In the genomic region with DNA sequence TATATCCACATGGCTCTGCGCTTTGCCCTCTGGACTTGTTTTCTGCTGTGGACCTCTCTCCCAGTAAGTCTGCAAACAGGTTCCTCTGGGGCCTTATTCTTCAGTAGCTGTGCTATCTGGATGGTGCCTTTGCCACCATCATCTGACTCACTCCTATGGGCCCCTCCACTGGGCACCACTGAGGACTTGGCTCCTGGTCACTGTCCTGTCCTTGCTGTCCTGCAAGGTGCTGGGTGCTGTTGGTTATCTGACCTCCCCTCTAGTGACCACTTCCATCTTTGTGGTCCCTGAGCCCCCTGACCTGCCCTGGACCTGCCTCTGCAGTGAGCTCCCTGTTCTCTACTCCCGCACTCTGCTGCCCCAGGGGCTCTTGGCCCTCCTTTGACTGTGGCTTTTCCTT, we compare ENCODE assay signal across 16 cellular contexts. TPM values are rescaled to one million over a fixed set of nuclear protein-coding genes. Genes with fewer than 3 reads are reported as not detected.
DNase-seq lines count a peak whose midpoint lies in the region; ATAC-seq and TF ChIP-seq lines count a peak whose summit lies in the region.
"Had no signal": no experiment of that assay in that cellular context is flagged by ENCODE, and none has a peak within 500 bp of the region (broad histone marks: within the 10 kb centered on the region; RNA-seq: fewer than 3 reads in every experiment).

No MANE protein-coding gene starts in this region.

- CTCF ChIA-PET in CD8-positive, alpha-beta T cell (lab: Charles Lee): interaction anchor here (0.7 to 2.0 kb wide), 2 partner anchors 22 to 110 kb away, joined by 3 to 5 read pairs; no protein-coding TSS in a partner anchor
- CTCF ChIA-PET in activated CD8-positive, alpha-beta T cell treated with anti-CD3 and anti-CD28 coated beads, Interleukin-2, amount 10 ng/mL, durations not matched to agents 7 days and 5 days (lab: Charles Lee): interaction anchor here (0.9 to 2.5 kb wide), 9 partner anchors 13 to 228 kb away, joined by 3 to 12 read pairs (median 4); no protein-coding TSS in a partner anchor

- no peak for ATAC-seq in CD8-positive, alpha-beta T cell
- no peak for ATAC-seq in activated CD8-positive, alpha-beta T cell treated with anti-CD3 and anti-CD28 coated beads, Interleukin-2, amount 10 ng/mL, durations not matched to agents 7 days and 5 days
- ATAC-seq in naive thymus-derived CD8-positive, alpha-beta T cell: no peak
- ATAC-seq in GM19455 (IDR thresholded peaks at IDR 0.05; ENCODE audit: unreplicated experiment): no peak
- no peak for ATAC-seq in mucosa of descending colon
- ATAC-seq: GM23338, lower lobe of right lung had no signal

- H3K36me3 Mint-ChIP-seq in CD8-positive, alpha-beta T cell: no peaks in the 10 kb centered on the region
- peaks cover 12% of the 10 kb centered on the region for H3K36me3 Mint-ChIP-seq in activated CD8-positive, alpha-beta T cell treated with anti-CD3 and anti-CD28 coated beads, Interleukin-2, amount 10 ng/mL, durations not matched to agents 7 days and 5 days (ENCODE audit: low read depth)
- H3K36me3 Mint-ChIP-seq in naive thymus-derived CD8-positive, alpha-beta T cell: peaks cover 2 to 12% (median 3%) of the 10 kb centered on the region in 3 donors

- POLR2A ChIA-PET in CD8-positive, alpha-beta T cell (lab: Charles Lee): interaction anchor here (0.6 to 1.0 kb wide), 2 partner anchors 10 to 27 kb away, joined by 3 read pairs; no protein-coding TSS in a partner anchor
- POLR2A ChIA-PET in activated CD8-positive, alpha-beta T cell treated with anti-CD3 and anti-CD28 coated beads, Interleukin-2, amount 10 ng/mL, durations not matched to agents 7 days and 5 days (lab: Charles Lee): interaction anchor here (1.0 kb wide), 1 partner anchor 110 kb away, joined by 3 read pairs; no protein-coding TSS in a partner anchor
- POLR2A ChIA-PET in naive thymus-derived CD8-positive, alpha-beta T cell (lab: Charles Lee): no interaction called here

- H3K4me1 Mint-ChIP-seq in CD8-positive, alpha-beta T cell (ENCODE audit: low read depth): peaks cover 35% of the 10 kb centered on the region
- H3K4me1 Mint-ChIP-seq in activated CD8-positive, alpha-beta T cell treated with anti-CD3 and anti-CD28 coated beads, Interleukin-2, amount 10 ng/mL, durations not matched to agents 7 days and 5 days (ENCODE audit: low read depth): peaks cover 40% of the 10 kb centered on the region
- peaks cover 29 to 35% (median 34%) of the 10 kb centered on the region in 4 donors for H3K4me1 Mint-ChIP-seq in naive thymus-derived CD8-positive, alpha-beta T cell

- no peak overlapping the region for H3K4me3 Mint-ChIP-seq in CD8-positive, alpha-beta T cell
- no peak overlapping the region for H3K4me3 Mint-ChIP-seq in activated CD8-positive, alpha-beta T cell treated with anti-CD3 and anti-CD28 coated beads, Interleukin-2, amount 10 ng/mL, durations not matched to agents 7 days and 5 days
- peak overlapping the region in 2 of 10 donors; percentile 71 to 78 for H3K4me3 Mint-ChIP-seq in naive thymus-derived CD8-positive, alpha-beta T cell
- H3K4me3 Mint-ChIP-seq: dendritic cell treated with granulocyte-macrophage colony-stimulating factor and Interleukin-4, amounts not matched to agents 40 ng/mL and 50 ng/mL, for 4 days; GM23338; naive B cell had no signal

- H3K27ac ChIP-seq in CD8-positive, alpha-beta T cell (ENCODE audit: low read depth, low read length): no peak overlapping the region
- no peak overlapping the region for H3K27ac ChIP-seq in dorsolateral prefrontal cortex
- H3K27ac ChIP-seq: lower lobe of right lung, upper lobe of left lung had no signal

- intact Hi-C loops in CD8-positive, alpha-beta T cell (cut with DNase I, micrococcal nuclease): loop anchor here in 1 of 2 experiments (10.0 kb wide), 1 partner anchor 188 kb away; a partner anchor contains a TSS
- intact Hi-C loops in mucosa of descending colon (cut with DNase I, micrococcal nuclease): no loop called here
- intact Hi-C loops in dorsolateral prefrontal cortex (cut with DNase I): no loop called here

- no peaks in the 10 kb centered on the region for H3K27me3 ChIP-seq in CD8-positive, alpha-beta T cell (ENCODE audit: insufficient read depth, low read length)
- peaks cover 0 to 16% (median 5%) of the 10 kb centered on the region in 45 donors for H3K27me3 ChIP-seq in dorsolateral prefrontal cortex

- DNase-seq in CD8-positive, alpha-beta T cell: no peak
- DNase-seq in HT1080 (ENCODE audit: low read depth): peak; percentile 13
- DNase-seq in activated CD8-positive, alpha-beta T cell treated with anti-CD3 and anti-CD28 coated beads, Interleukin-2, amount 10 ng/mL, durations not matched to agents 7 days and 5 days: no peak
- no peak for DNase-seq in naive thymus-derived CD8-positive, alpha-beta T cell
- no peak for DNase-seq in NCI-H1092 (lab: John Stamatoyannopoulos, UW)
- DNase-seq in mucosa of descending colon: no peak
- DNase-seq in dorsolateral prefrontal cortex: no peak
- DNase-seq: lower lobe of right lung, naive B cell, NCI-H1694, NCI-H446, upper lobe of left lung had no signal

- peaks cover 34% of the 10 kb centered on the region for H3K27me3 Mint-ChIP-seq in CD8-positive, alpha-beta T cell (ENCODE audit: low read depth)
- H3K27me3 Mint-ChIP-seq in activated CD8-positive, alpha-beta T cell treated with anti-CD3 and anti-CD28 coated beads, Interleukin-2, amount 10 ng/mL, durations not matched to agents 7 days and 5 days (ENCODE audit: low read depth): peaks cover 38% of the 10 kb centered on the region
- peaks cover 20 to 57% (median 41%) of the 10 kb centered on the region in 5 donors for H3K27me3 Mint-ChIP-seq in naive thymus-derived CD8-positive, alpha-beta T cell

- peak overlapping the region; percentile 88 for H3K27ac Mint-ChIP-seq in CD8-positive, alpha-beta T cell
- peak overlapping the region; percentile 93 for H3K27ac Mint-ChIP-seq in activated CD8-positive, alpha-beta T cell treated with anti-CD3 and anti-CD28 coated beads, Interleukin-2, amount 10 ng/mL, durations not matched to agents 7 days and 5 days
- peak overlapping the region; percentile 77 to 98 (median 93) for H3K27ac Mint-ChIP-seq in naive thymus-derived CD8-positive, alpha-beta T cell
- H3K27ac Mint-ChIP-seq: dendritic cell treated with granulocyte-macrophage colony-stimulating factor and Interleukin-4, amounts not matched to agents 40 ng/mL and 50 ng/mL, for 4 days; GM23338 had no signal

- TF ChIP-seq CTCF in CD8-positive, alpha-beta T cell (IDR thresholded peaks at IDR 0.05): no peak
- TF ChIP-seq CTCF in mucosa of descending colon (IDR thresholded peaks at IDR 0.05): no peak
- TF ChIP-seq CTCF in dorsolateral prefrontal cortex (IDR thresholded peaks at IDR 0.05 in 54 of 56, conservative IDR thresholded peaks at IDR 0.05 in 2 of 56; ENCODE audit: low read depth in 1 of 56, partially characterized antibody in 56 of 56): no peak

- H3K4me1 ChIP-seq in CD8-positive, alpha-beta T cell (ENCODE audit: insufficient read depth, low read length): peaks cover 24% of the 10 kb centered on the region
- H3K4me1 ChIP-seq in mucosa of descending colon (ENCODE audit: low read depth): no peaks in the 10 kb centered on the region
- H3K4me1 ChIP-seq: lower lobe of right lung had no signal

- H3K36me3 ChIP-seq in CD8-positive, alpha-beta T cell (ENCODE audit: insufficient read depth, low read length): no peaks in the 10 kb centered on the region
- H3K36me3 ChIP-seq in mucosa of descending colon (ENCODE audit: low read depth): no peaks in the 10 kb centered on the region
- H3K36me3 ChIP-seq: lower lobe of right lung, upper lobe of left lung had no signal

- no peak overlapping the region for H3K4me3 ChIP-seq in CD8-positive, alpha-beta T cell (ENCODE audit: low read depth, low read length)
- H3K4me3 ChIP-seq in mucosa of descending colon: no peak overlapping the region
- H3K4me3 ChIP-seq in dorsolateral prefrontal cortex: no peak overlapping the region
- H3K4me3 ChIP-seq: GM12878, GM23338, lower lobe of right lung, upper lobe of left lung had no signal

- no peaks in the 10 kb centered on the region for H3K9me3 ChIP-seq in CD8-positive, alpha-beta T cell (ENCODE audit: low read length)
- no peaks in the 10 kb centered on the region for H3K9me3 ChIP-seq in mucosa of descending colon
- H3K9me3 ChIP-seq: lower lobe of right lung, upper lobe of left lung had no signal

- peaks cover 11% of the 10 kb centered on the region for H3K9me3 Mint-ChIP-seq in CD8-positive, alpha-beta T cell
- H3K9me3 Mint-ChIP-seq in activated CD8-positive, alpha-beta T cell treated with anti-CD3 and anti-CD28 coated beads, Interleukin-2, amount 10 ng/mL, durations not matched to agents 7 days and 5 days (ENCODE audit: insufficient read depth): no peaks in the 10 kb centered on the region
- H3K9me3 Mint-ChIP-seq in naive thymus-derived CD8-positive, alpha-beta T cell: peaks cover 0 to 22% (median 15%) of the 10 kb centered on the region in 9 donors
- H3K9me3 Mint-ChIP-seq: dendritic cell treated with granulocyte-macrophage colony-stimulating factor and Interleukin-4, amounts not matched to agents 40 ng/mL and 50 ng/mL, for 4 days had no signal

RNA-seq across cellular contexts. Expression of a gene that starts 6.7 kb away (rescaled TPM):
- 1 to 10 TPM; 1.3 to 1.6 TPM for total RNA-seq in CD8-positive, alpha-beta T cell
- total RNA-seq in HT1080 (2014; rRNA removed; shearing (Covaris generic)): 24.8 and 29.1 TPM in 2 replicates
- 23.2 and 23.9 TPM in 2 replicates for polyA plus RNA-seq in HT1080 (2015; cell fraction: cytosol; rRNA removed)
- polyA plus RNA-seq in HT1080 (2015; cell fraction: nucleus; rRNA removed): 27.9 and 28.0 TPM in 2 replicates
- total RNA-seq in activated CD8-positive, alpha-beta T cell treated with anti-CD3 and anti-CD28 coated beads, Interleukin-2, amount 10 ng/mL, durations not matched to agents 7 days and 5 days: 1 to 10 TPM; 1.5 to 2.5 TPM
- total RNA-seq in naive thymus-derived CD8-positive, alpha-beta T cell: 1 to 10 TPM; 2.8 to 3.6 TPM
- polyA plus RNA-seq in naive thymus-derived CD8-positive, alpha-beta T cell: 1 to 10 TPM in 2 of 3 donors, under 1 TPM in 1; 0.98 to 1.5 (median 1.1) TPM
- total RNA-seq in mucosa of descending colon: 1 to 10 TPM; 1.0 to 2.5 (median 1.1) TPM
- total RNA-seq in dorsolateral prefrontal cortex: 10 to 100 TPM; 11.6 to 38.1 (median 23.9) TPM
